11 cellular contexts compared by ENCODE assay signal in genomic region chr4:17512973-17513665, GRCh38. TPM values are rescaled to one million over a fixed set of nuclear protein-coding genes. Genes with fewer than 3 reads are reported as not detected.
DNase-seq lines count a peak whose midpoint lies in the region; ATAC-seq, FAIRE-seq and TF ChIP-seq lines count a peak whose summit lies in the region.
"Had no signal": no experiment of that assay in that cellular context is flagged by ENCODE, and none has a peak within 500 bp of the region (broad histone marks: within the 10 kb centered on the region; RNA-seq: fewer than 3 reads in every experiment).

No MANE protein-coding gene starts in this region.

- H3K9me3 Mint-ChIP-seq in activated T-helper 1 cell treated with anti-CD3 and anti-CD28 coated beads, Interleukin-12 subunit alpha, Interleukin-12 subunit beta, Interleukin-2, Interleukin-4 antibody, amounts not matched to agents 30 ng/mL and 10 ng/mL and 1 ng/mL, durations not matched to agents 14 hours and 24 hours and 36 hours: no peaks in the 10 kb centered on the region

- FAIRE-seq in HepG2 (lab: Jason Lieb, UNC): no peak

- 26% methylated on average over 5 of the region's 5 CpGs for WGBS in HepG2 (ENCODE audit: low lambda C conversion rate)
- 29% methylated on average over 4 of the region's 5 CpGs for WGBS in right lobe of liver (ENCODE audit: insufficient coverage, low coverage, low lambda C conversion rate, missing lambda C conversion rate)
- WGBS in hepatocyte (ENCODE audit: low lambda C conversion rate, missing lambda C conversion rate): 86% methylated on average over 5 of the region's 5 CpGs

- POLR2A ChIA-PET in HepG2 (lab: Yijun Ruan, JAX): interaction anchor here (1.1 to 2.4 kb wide), 2 partner anchors 18 to 31 kb away, joined by 5 to 9 read pairs; no protein-coding TSS in a partner anchor

- no peak for DNase-seq in HepG2 (ENCODE audit: low spot score)
- no peak for DNase-seq in right lobe of liver
- no peak for DNase-seq in activated T-helper 1 cell treated with anti-CD3 and anti-CD28 coated beads, Interleukin-12 subunit alpha, Interleukin-12 subunit beta, Interleukin-2, Interleukin-4 antibody, amounts not matched to agents 30 ng/mL and 10 ng/mL and 1 ng/mL, durations not matched to agents 14 hours and 24 hours and 36 hours (ENCODE audit: low spot score)
- DNase-seq in hepatocyte (ENCODE audit: low spot score): no peak
- DNase-seq in tibial artery: no peak
- DNase-seq in NCI-H1436 (lab: John Stamatoyannopoulos, UW): no peak
- no peak for DNase-seq in H4 (ENCODE audit: low spot score)
- DNase-seq in HuH-7 (ENCODE audit: low spot score): no peak
- DNase-seq: activated effector memory CD4-positive, alpha-beta T cell treated with anti-CD3 and anti-CD28 coated beads, Interleukin-2, amount 50 U/mL, for 16 hours; esophagus squamous epithelium; GM23248 had no signal

- no peak for TF ChIP-seq RAD21 in HepG2 (CRISPR knock-in tag; IDR thresholded peaks at IDR 0.05)

- intact Hi-C loops in HepG2 (cut with micrococcal nuclease; ENCODE audit: unreplicated experiment): loop anchor here (1.0 to 10.0 kb wide), 4 partner anchors 23 to 122 kb away; no protein-coding TSS in a partner anchor
- intact Hi-C loops in right lobe of liver (cut with DNase I): no loop called here
- intact Hi-C loops in activated T-helper 1 cell treated with anti-CD3 and anti-CD28 coated beads, Interleukin-12 subunit alpha, Interleukin-12 subunit beta, Interleukin-2, Interleukin-4 antibody, amounts not matched to agents 30 ng/mL and 10 ng/mL and 1 ng/mL, durations not matched to agents 14 hours and 24 hours and 36 hours (cut with micrococcal nuclease): loop anchor here (1.0 to 10.0 kb wide), 6 partner anchors 36 to 1288 kb away; partner anchors contain the start of genes DCAF16, LAP3, NCAPG and TAPT1
- intact Hi-C loops in tibial artery (cut with DNase I; ENCODE audit: low total_unique reads): no loop called here

- H3K9ac ChIP-seq in HepG2 (ENCODE audit: insufficient read depth, low read depth, low read length): no peak overlapping the region

- peak overlapping the region; percentile 80 for H3K4me3 Mint-ChIP-seq in activated T-helper 1 cell treated with anti-CD3 and anti-CD28 coated beads, Interleukin-12 subunit alpha, Interleukin-12 subunit beta, Interleukin-2, Interleukin-4 antibody, amounts not matched to agents 30 ng/mL and 10 ng/mL and 1 ng/mL, durations not matched to agents 14 hours and 24 hours and 36 hours

- H3K36me3 Mint-ChIP-seq in activated T-helper 1 cell treated with anti-CD3 and anti-CD28 coated beads, Interleukin-12 subunit alpha, Interleukin-12 subunit beta, Interleukin-2, Interleukin-4 antibody, amounts not matched to agents 30 ng/mL and 10 ng/mL and 1 ng/mL, durations not matched to agents 14 hours and 24 hours and 36 hours (ENCODE audit: low read depth): peaks cover 6% of the 10 kb centered on the region

- H3K27ac Mint-ChIP-seq in activated T-helper 1 cell treated with anti-CD3 and anti-CD28 coated beads, Interleukin-12 subunit alpha, Interleukin-12 subunit beta, Interleukin-2, Interleukin-4 antibody, amounts not matched to agents 30 ng/mL and 10 ng/mL and 1 ng/mL, durations not matched to agents 14 hours and 24 hours and 36 hours: peak overlapping the region; percentile 24

- peaks cover 0 to 7% of the 10 kb centered on the region in 2 experiments; a peak in 4 of 5 replicates for H3K36me3 ChIP-seq in HepG2 (replicated peaks in 1 of 2; ENCODE audit: control insufficient read depth in 1 of 2, insufficient read depth in 2 of 2, low read length in 2 of 2)
- H3K36me3 ChIP-seq in right lobe of liver: peaks cover 0 to 11% (median 3%) of the 10 kb centered on the region in 4 donors
- H3K36me3 ChIP-seq in hepatocyte (replicated peaks; ENCODE audit: insufficient read depth, low read depth): no peaks in the 10 kb centered on the region
- peaks cover 0 to 7% (median 0%) of the 10 kb centered on the region in 3 donors for H3K36me3 ChIP-seq in tibial artery

- CTCF ChIA-PET in HepG2 (lab: Yijun Ruan, JAX; ENCODE audit: low intra/inter-chr PET ratio, low total read pairs): interaction anchor here (1.5 kb wide), 1 partner anchor 124 kb away, joined by 4 read pairs; no protein-coding TSS in a partner anchor

- peaks cover 15% of the 10 kb centered on the region for H3K4me1 Mint-ChIP-seq in activated T-helper 1 cell treated with anti-CD3 and anti-CD28 coated beads, Interleukin-12 subunit alpha, Interleukin-12 subunit beta, Interleukin-2, Interleukin-4 antibody, amounts not matched to agents 30 ng/mL and 10 ng/mL and 1 ng/mL, durations not matched to agents 14 hours and 24 hours and 36 hours (ENCODE audit: low read depth)

- H2AFZ ChIP-seq in HepG2 (ENCODE audit: low read length): no peak overlapping the region
- no peak overlapping the region for H2AFZ ChIP-seq in hepatocyte

- BruUV-seq in HepG2 (replicated peaks; lab: Mats Ljungman, UMichigan): no TSS peak

- TF ChIP-seq CTCF in HepG2 (CRISPR knock-in tag; IDR thresholded peaks at IDR 0.05): no peak
- TF ChIP-seq CTCF in right lobe of liver (IDR thresholded peaks at IDR 0.05): no peak
- no peak for TF ChIP-seq CTCF in hepatocyte (IDR thresholded peaks at IDR 0.05; ENCODE audit: poor library complexity)
- no peak for TF ChIP-seq CTCF in tibial artery (IDR thresholded peaks at IDR 0.05)

- no peak for TF ChIP-seq EP300 in HepG2 (IDR thresholded peaks at IDR 0.05; ENCODE audit: low read depth in 2 of 2, low read length in 2 of 2)
- no peak for TF ChIP-seq EP300 in HepG2 (CRISPR knock-in tag; IDR thresholded peaks at IDR 0.05; ENCODE audit: borderline replicate concordance)

- H3K4me1 ChIP-seq in HepG2 (ENCODE audit: insufficient read depth, low read length) (peaks cover 80% of the 10 kb centered on the region), right lobe of liver (peaks cover 0 to 56% (median 19%) of the 10 kb centered on the region in 4 donors), hepatocyte (ENCODE audit: insufficient read depth) (peaks cover 10% of the 10 kb centered on the region), tibial artery (peaks cover 0 to 22% (median 15%) of the 10 kb centered on the region in 4 donors)

- H3K27me3 ChIP-seq in HepG2 (ENCODE audit: control insufficient read depth in 1 of 2, insufficient read depth in 2 of 2, low read length in 2 of 2): no peaks in the 10 kb centered on the region; a peak in 1 of 5 replicates
- no peaks in the 10 kb centered on the region for H3K27me3 ChIP-seq in right lobe of liver
- peaks cover 6% of the 10 kb centered on the region for H3K27me3 ChIP-seq in hepatocyte
- peaks cover 0 to 9% of the 10 kb centered on the region in 2 donors for H3K27me3 ChIP-seq in tibial artery

- H3K27ac ChIP-seq in HepG2 (ENCODE audit: extremely low read length, insufficient read depth, low read length) (no peak overlapping the region), right lobe of liver (peak overlapping the region in 1 of 3 donors; percentile 97), hepatocyte (no peak overlapping the region), tibial artery (peak overlapping the region; percentile 66 to 78)
- H3K27ac ChIP-seq: GM23248 had no signal

- H3K9me3 ChIP-seq in HepG2 (ENCODE audit: low read length) (no peaks in the 10 kb centered on the region), right lobe of liver (no peaks in the 10 kb centered on the region), hepatocyte (ENCODE audit: low read depth) (no peaks in the 10 kb centered on the region), tibial artery (no peaks in the 10 kb centered on the region)
- H3K9me3 ChIP-seq: esophagus squamous epithelium had no signal

- in situ Hi-C loops in HepG2 (cut with HindIII; ENCODE audit: extremely low pct_ligation_motif_present, low pct_unique_long_range_greater_than_20kb): no loop called here

- H3K27me3 Mint-ChIP-seq in activated T-helper 1 cell treated with anti-CD3 and anti-CD28 coated beads, Interleukin-12 subunit alpha, Interleukin-12 subunit beta, Interleukin-2, Interleukin-4 antibody, amounts not matched to agents 30 ng/mL and 10 ng/mL and 1 ng/mL, durations not matched to agents 14 hours and 24 hours and 36 hours (ENCODE audit: insufficient read depth): peaks cover 19% of the 10 kb centered on the region

- H4K20me1 ChIP-seq in HepG2 (ENCODE audit: insufficient read depth, low read length) (peaks cover 4% of the 10 kb centered on the region; the same call in 1 of the 2 replicates), hepatocyte (ENCODE audit: insufficient read depth, poor library complexity, severe bottlenecking) (no peaks in the 10 kb centered on the region)

- H3K4me3 ChIP-seq in HepG2 (replicated peaks in 1 of 3; ENCODE audit: insufficient read depth in 1 of 3, low read depth in 2 of 3, low read length in 3 of 3): peak overlapping the region in 1 of 3 experiments; percentile 84; a peak in 1 of 6 replicates
- no peak overlapping the region for H3K4me3 ChIP-seq in right lobe of liver
- no peak overlapping the region for H3K4me3 ChIP-seq in hepatocyte
- H3K4me3 ChIP-seq in tibial artery: peak overlapping the region in 1 of 2 donors; percentile 82

- H3K79me2 ChIP-seq in HepG2 (ENCODE audit: insufficient read depth, low read length) (peaks cover 28% of the 10 kb centered on the region), hepatocyte (peaks cover 16% of the 10 kb centered on the region)

- no peak for ATAC-seq in HepG2
- ATAC-seq in right lobe of liver: no peak

- TF ChIP-seq POLR2A in HepG2 (IDR thresholded peaks at IDR 0.05; ENCODE audit: insufficient read depth in 1 of 2, low read depth in 2 of 2, low read length in 2 of 2) (no peak), right lobe of liver (IDR thresholded peaks at IDR 0.05) (no peak)

- no peaks in the 10 kb centered on the region for H3K9me2 ChIP-seq in hepatocyte (replicated peaks; ENCODE audit: insufficient read depth)

- H3K4me2 ChIP-seq in HepG2 (ENCODE audit: low read depth, low read length) (peak overlapping the region; percentile 85), hepatocyte (peak overlapping the region; percentile 88)

RNA-seq across cellular contexts. Expression of gene QDPR, which starts 1.2 kb away (rescaled TPM):
- total RNA-seq in HepG2 (2016; rRNA removed; fragmentation: Illumina TruSeq; extraction: Trizol) (9.9 and 32.4 TPM in 2 replicates), right lobe of liver (100 to 1,000 TPM in 2 of 6 experiments, 10 to 100 TPM in 4; 43.4 to 154 (median 81.5) TPM), hepatocyte (56.2 and 67.6 TPM in 2 replicates)
- total RNA-seq in HepG2 (2016; cell fraction: cytosol; rRNA removed; fragmentation: Illumina TruSeq; extraction: Trizol; ENCODE audit: low read depth): 5.2 and 5.9 TPM in 2 replicates
- 10.8 and 29.3 TPM in 2 replicates for total RNA-seq in HepG2 (2016; cell fraction: insoluble cytoplasmic fraction; rRNA removed; fragmentation: Illumina TruSeq; extraction: Trizol)
- total RNA-seq in HepG2 (2016; cell fraction: membrane; rRNA removed; fragmentation: Illumina TruSeq; extraction: Trizol): 21.9 and 22.0 TPM in 2 replicates
- 16.5 and 17.7 TPM in 2 replicates for total RNA-seq in HepG2 (2016; cell fraction: nucleus; rRNA removed; fragmentation: Illumina TruSeq; extraction: Trizol)
- polyA plus RNA-seq in HepG2 (2011; rRNA removed) (84.0 and 95.5 TPM in 2 replicates), hepatocyte (65.5 and 70.3 TPM in 2 replicates)
- polyA plus RNA-seq in HepG2 (2011; cell fraction: cytosol; rRNA removed): 88.8 and 113 TPM in 2 replicates
- polyA plus RNA-seq in HepG2 (2011; cell fraction: nucleus; rRNA removed): 38.4 and 46.2 TPM in 2 replicates
- polyA plus RNA-seq in HepG2 (2012): 78.4 and 108 TPM in 2 replicates
- 28.6 and 35.0 TPM in 2 replicates for polyA plus RNA-seq in HepG2 (2016; cell fraction: cytosol; fragmentation: Illumina TruSeq; extraction: Trizol; ENCODE audit: low read depth)
- polyA plus RNA-seq in HepG2 (2016; cell fraction: insoluble cytoplasmic fraction; fragmentation: Illumina TruSeq; extraction: Trizol; ENCODE audit: low read depth): 102 and 112 TPM in 2 replicates
- polyA plus RNA-seq in HepG2 (2016; cell fraction: membrane; fragmentation: Illumina TruSeq; extraction: Trizol; ENCODE audit: low read depth): 43.5 and 45.2 TPM in 2 replicates
- polyA plus RNA-seq in HepG2 (2016; cell fraction: nucleus; fragmentation: Illumina TruSeq; extraction: Trizol; ENCODE audit: insufficient read depth, low read depth): 50.5 and 56.3 TPM in 2 replicates
- polyA minus RNA-seq in HepG2 (2011; rRNA and poly(A)+ RNA removed; ENCODE audit: low replicate concordance): 32.0 and 89.7 TPM in 2 replicates
- polyA minus RNA-seq in HepG2 (2011; cell fraction: cytosol; rRNA and poly(A)+ RNA removed): 39.3 and 42.6 TPM in 2 replicates
- 66.9 and 70.4 TPM in 2 replicates for polyA minus RNA-seq in HepG2 (2011; cell fraction: nucleus; rRNA and poly(A)+ RNA removed)
- total RNA-seq in activated T-helper 1 cell treated with anti-CD3 and anti-CD28 coated beads, Interleukin-12 subunit alpha, Interleukin-12 subunit beta, Interleukin-2, Interleukin-4 antibody, amounts not matched to agents 30 ng/mL and 10 ng/mL and 1 ng/mL, durations not matched to agents 14 hours and 24 hours and 36 hours: 28.7 and 29.7 TPM in 2 replicates
- total RNA-seq in H4 (2014; rRNA removed; shearing (Covaris generic)): 25.2 and 25.8 TPM in 2 replicates

RNA-seq across cellular contexts. Expression of gene CLRN2, which starts 1.8 kb away (rescaled TPM):
- not detected in 2 replicates for total RNA-seq in HepG2 (2016; rRNA removed; fragmentation: Illumina TruSeq; extraction: Trizol)
- total RNA-seq in HepG2 (2016; cell fraction: cytosol; rRNA removed; fragmentation: Illumina TruSeq; extraction: Trizol; ENCODE audit: low read depth): not detected in 2 replicates
- total RNA-seq in HepG2 (2016; cell fraction: insoluble cytoplasmic fraction; rRNA removed; fragmentation: Illumina TruSeq; extraction: Trizol): not detected in 2 replicates
- not detected in 2 replicates for total RNA-seq in HepG2 (2016; cell fraction: membrane; rRNA removed; fragmentation: Illumina TruSeq; extraction: Trizol)
- not detected in 2 replicates for total RNA-seq in HepG2 (2016; cell fraction: nucleus; rRNA removed; fragmentation: Illumina TruSeq; extraction: Trizol)
- polyA plus RNA-seq in HepG2 (2011; rRNA removed): not detected in 2 replicates
- polyA plus RNA-seq in HepG2 (2011; cell fraction: cytosol; rRNA removed): not detected in 2 replicates
- 0.31 TPM in 1 of 2 replicates, not detected in the other for polyA plus RNA-seq in HepG2 (2011; cell fraction: nucleus; rRNA removed)
- polyA plus RNA-seq in HepG2 (2012): 0.27 TPM in 1 of 2 replicates, not detected in the other
- not detected in 2 replicates for polyA plus RNA-seq in HepG2 (2016; cell fraction: cytosol; fragmentation: Illumina TruSeq; extraction: Trizol; ENCODE audit: low read depth)
- not detected in 2 replicates for polyA plus RNA-seq in HepG2 (2016; cell fraction: insoluble cytoplasmic fraction; fragmentation: Illumina TruSeq; extraction: Trizol; ENCODE audit: low read depth)
- polyA plus RNA-seq in HepG2 (2016; cell fraction: membrane; fragmentation: Illumina TruSeq; extraction: Trizol; ENCODE audit: low read depth): not detected in 2 replicates
- not detected in 2 replicates for polyA plus RNA-seq in HepG2 (2016; cell fraction: nucleus; fragmentation: Illumina TruSeq; extraction: Trizol; ENCODE audit: insufficient read depth, low read depth)
- polyA minus RNA-seq in HepG2 (2011; rRNA and poly(A)+ RNA removed; ENCODE audit: low replicate concordance): not detected in 2 replicates
- polyA minus RNA-seq in HepG2 (2011; cell fraction: cytosol; rRNA and poly(A)+ RNA removed): not detected in 2 replicates
- not detected in 2 replicates for polyA minus RNA-seq in HepG2 (2011; cell fraction: nucleus; rRNA and poly(A)+ RNA removed)
- total RNA-seq in right lobe of liver: not detected
- total RNA-seq in activated T-helper 1 cell treated with anti-CD3 and anti-CD28 coated beads, Interleukin-12 subunit alpha, Interleukin-12 subunit beta, Interleukin-2, Interleukin-4 antibody, amounts not matched to agents 30 ng/mL and 10 ng/mL and 1 ng/mL, durations not matched to agents 14 hours and 24 hours and 36 hours: not detected in 2 replicates
- total RNA-seq in hepatocyte: not detected in 2 replicates
- not detected in 2 replicates for polyA plus RNA-seq in hepatocyte
- not detected in 2 replicates for total RNA-seq in H4 (2014; rRNA removed; shearing (Covaris generic))
- total RNA-seq: esophagus squamous epithelium, GM23248 had no signal
- polyA plus RNA-seq: GM23248 had no signal

Comparison
In these comparisons a context has a peak if more than half of its experiments do, and no peak if none do; other contexts are left out.
1. intact Hi-C loops: an anchor here in HepG2 (1.0 to 10.0 kb wide) and activated T-helper 1 cell treated with anti-CD3 and anti-CD28 coated beads, Interleukin-12 subunit alpha, Interleukin-12 subunit beta, Interleukin-2, Interleukin-4 antibody, amounts not matched to agents 30 ng/mL and 10 ng/mL and 1 ng/mL, durations not matched to agents 14 hours and 24 hours and 36 hours (1.0 to 10.0 kb wide); none called in right lobe of liver and tibial artery.
2. H3K27ac ChIP-seq: peak in tibial artery (2 of 2); none in HepG2 (single experiment) and hepatocyte (single experiment).